Comparison of ENCODE assay signal across 2 cellular contexts in the genomic region with DNA sequence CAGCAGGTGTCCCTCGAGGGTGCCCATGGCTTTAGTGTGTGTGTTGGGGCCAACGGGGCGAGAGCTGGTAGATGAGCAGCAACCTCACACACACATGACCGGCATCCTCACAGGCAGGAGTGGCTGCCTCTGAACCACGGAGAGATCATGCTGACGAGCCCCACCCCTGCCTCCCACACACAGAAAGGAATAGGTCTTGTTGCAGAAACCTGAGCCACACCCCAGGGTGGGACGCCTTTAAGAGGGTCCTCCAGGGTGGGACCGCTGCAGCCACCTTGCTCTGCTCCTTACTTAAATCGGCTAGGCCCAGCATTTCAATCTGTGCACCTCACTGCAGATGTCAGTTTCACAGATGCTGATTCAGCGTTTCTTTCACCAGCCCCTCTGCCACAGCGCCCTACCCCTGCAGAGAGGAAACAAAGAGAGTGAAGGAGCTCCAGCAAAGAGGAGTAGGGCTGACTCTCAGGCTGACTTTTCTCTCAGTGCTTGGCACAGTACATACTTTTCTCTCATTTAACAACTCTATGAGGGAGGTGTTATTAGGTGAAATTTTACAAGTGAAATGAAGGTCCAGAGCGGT.
A peak's percentile ranks its signal among the peaks of the same experiment; 100 is the strongest.
TF ChIP-seq lines count a peak whose summit lies in the region.

No MANE protein-coding gene starts in this region.

TF ChIP-seq in HEK293, 187 proteins besides CTCF, POLR2A, EP300 and RAD21:
- TF ChIP-seq PRDM10 (tag by site-specific recombination; IDR thresholded peaks at IDR 0.05) (no peak), ZNF645 (tag by site-specific recombination; IDR thresholded peaks at IDR 0.05) (no peak), KLF1 (tag by site-specific recombination; IDR thresholded peaks at IDR 0.05) (peak; percentile 86), ZNF404 (tag by site-specific recombination; IDR thresholded peaks at IDR 0.05) (no peak)

TF ChIP-seq in K562, 482 proteins besides CTCF, POLR2A, EP300 and RAD21 (continued from another document):
- TF ChIP-seq, protein P1, sequence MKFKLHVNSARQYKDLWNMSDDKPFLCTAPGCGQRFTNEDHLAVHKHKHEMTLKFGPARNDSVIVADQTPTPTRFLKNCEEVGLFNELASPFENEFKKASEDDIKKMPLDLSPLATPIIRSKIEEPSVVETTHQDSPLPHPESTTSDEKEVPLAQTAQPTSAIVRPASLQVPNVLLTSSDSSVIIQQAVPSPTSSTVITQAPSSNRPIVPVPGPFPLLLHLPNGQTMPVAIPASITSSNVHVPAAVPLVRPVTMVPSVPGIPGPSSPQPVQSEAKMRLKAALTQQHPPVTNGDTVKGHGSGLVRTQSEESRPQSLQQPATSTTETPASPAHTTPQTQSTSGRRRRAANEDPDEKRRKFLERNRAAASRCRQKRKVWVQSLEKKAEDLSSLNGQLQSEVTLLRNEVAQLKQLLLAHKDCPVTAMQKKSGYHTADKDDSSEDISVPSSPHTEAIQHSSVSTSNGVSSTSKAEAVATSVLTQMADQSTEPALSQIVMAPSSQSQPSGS (CRISPR knock-in tag; IDR thresholded peaks at IDR 0.05): no peak
- TF ChIP-seq C11orf30 (IDR thresholded peaks at IDR 0.05; ENCODE audit: low read depth) (peak; percentile 86), MAFF (IDR thresholded peaks at IDR 0.05; ENCODE audit: low read length) (peak; percentile 81), MAFG (tag; conservative IDR thresholded peaks at IDR 0.05) (peak; percentile 77), ZNF699 (CRISPR knock-in tag; IDR thresholded peaks at IDR 0.05; ENCODE audit: insufficient replicate concordance) (no peak), PTBP1 (IDR thresholded peaks at IDR 0.05; ENCODE audit: low read depth, low read length) (no peak), TCF3 (CRISPR knock-in tag; IDR thresholded peaks at IDR 0.05) (no peak)
- TF ChIP-seq, protein P2, sequence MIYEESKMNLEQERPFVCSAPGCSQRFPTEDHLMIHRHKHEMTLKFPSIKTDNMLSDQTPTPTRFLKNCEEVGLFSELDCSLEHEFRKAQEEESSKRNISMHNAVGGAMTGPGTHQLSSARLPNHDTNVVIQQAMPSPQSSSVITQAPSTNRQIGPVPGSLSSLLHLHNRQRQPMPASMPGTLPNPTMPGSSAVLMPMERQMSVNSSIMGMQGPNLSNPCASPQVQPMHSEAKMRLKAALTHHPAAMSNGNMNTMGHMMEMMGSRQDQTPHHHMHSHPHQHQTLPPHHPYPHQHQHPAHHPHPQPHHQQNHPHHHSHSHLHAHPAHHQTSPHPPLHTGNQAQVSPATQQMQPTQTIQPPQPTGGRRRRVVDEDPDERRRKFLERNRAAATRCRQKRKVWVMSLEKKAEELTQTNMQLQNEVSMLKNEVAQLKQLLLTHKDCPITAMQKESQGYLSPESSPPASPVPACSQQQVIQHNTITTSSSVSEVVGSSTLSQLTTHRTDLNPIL (CRISPR knock-in tag; IDR thresholded peaks at IDR 0.05): no peak
TF ChIP-seq in K562: peak in this region for 5.
